Comparison of ENCODE assay signal across 18 cellular contexts in the genomic region with DNA sequence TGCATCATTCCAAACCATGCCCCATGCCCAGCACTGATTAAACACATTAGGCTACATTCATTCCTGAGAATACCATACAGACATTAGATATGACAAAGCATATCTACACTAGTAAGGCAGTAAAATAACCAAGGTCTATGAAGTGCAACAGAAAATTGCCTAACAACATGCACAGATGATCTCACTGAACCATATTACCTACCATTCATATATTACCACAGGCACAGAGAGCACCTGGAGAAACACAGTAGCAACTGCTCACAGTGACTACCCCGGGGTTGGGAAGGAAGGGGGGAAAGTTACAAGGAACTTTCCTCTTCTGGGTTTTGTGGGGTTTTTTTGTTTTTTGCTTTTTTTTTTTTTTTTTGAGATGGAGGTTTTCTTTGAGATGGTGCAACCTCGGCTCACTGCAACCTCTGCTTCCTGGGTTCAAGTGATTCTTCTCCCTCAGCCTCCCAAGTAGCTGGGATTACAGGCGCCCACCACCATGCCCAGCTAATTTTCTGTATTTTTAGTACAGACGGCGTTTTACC.
"Had no signal": no experiment of that assay in that cellular context is flagged by ENCODE, and none has a peak within 500 bp of the region (broad histone marks: within the 10 kb centered on the region; RNA-seq: fewer than 3 reads in every experiment).

No MANE protein-coding gene starts in this region.

- ATAC-seq: esophagus mucosa; gastrocnemius medialis; heart left ventricle; left lobe of liver; stimulated activated effector memory CD8-positive, alpha-beta T cell treated with anti-CD3 and anti-CD28 coated beads, Interleukin-12 subunit alpha, Interleukin-12 subunit beta, amount 100 ng/mL, for 72 hours; upper lobe of right lung had no signal

- H3K27me3 ChIP-seq: gastrocnemius medialis, sigmoid colon, upper lobe of right lung had no signal

- H3K4me1 ChIP-seq: gastrocnemius medialis, heart left ventricle, sigmoid colon, upper lobe of right lung had no signal

- H3K4me1 Mint-ChIP-seq: stimulated activated effector memory CD8-positive, alpha-beta T cell treated with anti-CD3 and anti-CD28 coated beads, Interleukin-12 subunit alpha, Interleukin-12 subunit beta, amount 100 ng/mL, for 72 hours had no signal

- H3K27me3 Mint-ChIP-seq: activated naive CD8-positive, alpha-beta T cell had no signal

- H3K36me3 ChIP-seq: gastrocnemius medialis, heart left ventricle, sigmoid colon, thoracic aorta, upper lobe of right lung had no signal

- DNase-seq: activated CD4-positive, alpha-beta T cell treated with anti-CD3 and anti-CD28 coated beads for 1 hour; cerebellar nuclear complex; effector CD8-positive, alpha-beta T cell; gastrocnemius medialis; heart left ventricle; kidney; midbrain; nephron progenitor cell; occipital lobe; sigmoid colon; stimulated activated CD4-positive, alpha-beta T cell treated with anti-CD3 and anti-CD28 coated beads, Interleukin-4, amount 100 ng/mL, for 24 hours; upper lobe of right lung had no signal

- H3K4me3 ChIP-seq: gastrocnemius medialis, heart left ventricle, sigmoid colon, thoracic aorta, upper lobe of right lung had no signal

- H3K36me3 Mint-ChIP-seq: activated naive CD8-positive, alpha-beta T cell; stimulated activated effector memory CD8-positive, alpha-beta T cell treated with anti-CD3 and anti-CD28 coated beads, Interleukin-12 subunit alpha, Interleukin-12 subunit beta, amount 100 ng/mL, for 72 hours had no signal

- H3K9me3 ChIP-seq: gastrocnemius medialis, sigmoid colon, thoracic aorta, upper lobe of right lung had no signal

- H3K27ac Mint-ChIP-seq: activated naive CD8-positive, alpha-beta T cell; nephron progenitor cell; stimulated activated effector memory CD8-positive, alpha-beta T cell treated with anti-CD3 and anti-CD28 coated beads, Interleukin-12 subunit alpha, Interleukin-12 subunit beta, amount 100 ng/mL, for 72 hours had no signal

- H3K4me3 Mint-ChIP-seq: activated naive CD8-positive, alpha-beta T cell; nephron progenitor cell; stimulated activated effector memory CD8-positive, alpha-beta T cell treated with anti-CD3 and anti-CD28 coated beads, Interleukin-12 subunit alpha, Interleukin-12 subunit beta, amount 100 ng/mL, for 72 hours had no signal

- H3K27ac ChIP-seq: gastrocnemius medialis, heart left ventricle, sigmoid colon, thoracic aorta, upper lobe of right lung, VCaP had no signal
